In the genomic region with DNA sequence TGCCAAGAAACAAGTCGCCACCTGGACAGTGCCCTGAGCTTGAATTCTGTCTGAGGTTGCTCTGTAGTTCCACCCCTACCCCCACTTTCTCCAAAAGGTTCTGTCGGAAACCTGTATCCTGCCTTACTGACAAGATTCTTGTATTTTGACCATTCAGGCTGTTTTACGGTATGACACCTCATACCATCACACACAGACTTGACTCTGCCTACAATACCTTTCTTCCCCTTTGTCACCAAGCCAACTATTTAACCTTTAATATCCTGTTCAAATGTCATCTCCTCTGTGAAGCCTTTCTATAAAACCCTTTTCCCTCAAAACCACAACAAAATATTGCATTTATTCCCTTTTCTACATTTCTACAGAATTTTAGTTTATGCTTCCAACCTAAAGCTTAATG, we compare ENCODE assay signal across 24 cellular contexts.
"Had no signal": no experiment of that assay in that cellular context is flagged by ENCODE, and none has a peak within 500 bp of the region (broad histone marks: within the 10 kb centered on the region; RNA-seq: fewer than 3 reads in every experiment).

No MANE protein-coding gene starts in this region.

- H3K4me3 ChIP-seq: ascending aorta, esophagus squamous epithelium had no signal

- H3K36me3 Mint-ChIP-seq: activated CD4-positive, alpha-beta memory T cell treated with anti-CD3 and anti-CD28 coated beads for 36 hours; activated naive CD4-positive, alpha-beta T cell treated with anti-CD3 and anti-CD28 coated beads, Interleukin-2, amount 10 ng/mL, durations not matched to agents 7 days and 5 days; activated naive CD4-positive, alpha-beta T cell treated with anti-CD3 and anti-CD28 coated beads, Interleukin-2, amount 50 U/mL, for 72 hours had no signal

- H3K27me3 Mint-ChIP-seq: activated CD4-positive, alpha-beta memory T cell treated with anti-CD3 and anti-CD28 coated beads for 36 hours; activated CD4-positive, alpha-beta T cell treated with anti-CD3 and anti-CD28 coated beads for 36 hours; activated CD4-positive, alpha-beta T cell treated with anti-CD3 and anti-CD28 coated beads, Interleukin-2, amount 10 ng/mL, durations not matched to agents 24 days and 14 days; activated naive CD4-positive, alpha-beta T cell treated with anti-CD3 and anti-CD28 coated beads, Interleukin-2, amount 10 ng/mL, durations not matched to agents 7 days and 5 days; central memory CD8-positive, alpha-beta T cell; effector memory CD8-positive, alpha-beta T cell had no signal

- H3K36me3 ChIP-seq: ascending aorta, brain microvascular endothelial cell, esophagus squamous epithelium had no signal

- H3K4me1 ChIP-seq: ascending aorta, esophagus squamous epithelium had no signal

- H3K9me3 ChIP-seq: ascending aorta, esophagus squamous epithelium had no signal

- H3K4me3 Mint-ChIP-seq: activated CD4-positive, alpha-beta memory T cell treated with anti-CD3 and anti-CD28 coated beads for 36 hours; activated CD4-positive, alpha-beta T cell treated with anti-CD3 and anti-CD28 coated beads for 36 hours; activated CD4-positive, alpha-beta T cell treated with anti-CD3 and anti-CD28 coated beads, Interleukin-2, amount 10 ng/mL, durations not matched to agents 24 days and 14 days; activated naive CD4-positive, alpha-beta T cell treated with anti-CD3 and anti-CD28 coated beads, Interleukin-2, amount 10 ng/mL, durations not matched to agents 7 days and 5 days; central memory CD8-positive, alpha-beta T cell; effector memory CD8-positive, alpha-beta T cell had no signal

- H3K27ac Mint-ChIP-seq: activated CD4-positive, alpha-beta memory T cell treated with anti-CD3 and anti-CD28 coated beads for 36 hours; activated CD4-positive, alpha-beta T cell treated with anti-CD3 and anti-CD28 coated beads for 36 hours; activated CD4-positive, alpha-beta T cell treated with anti-CD3 and anti-CD28 coated beads, Interleukin-2, amount 10 ng/mL, durations not matched to agents 24 days and 14 days; activated naive CD4-positive, alpha-beta T cell treated with anti-CD3 and anti-CD28 coated beads, Interleukin-2, amount 10 ng/mL, durations not matched to agents 7 days and 5 days; effector memory CD8-positive, alpha-beta T cell had no signal

- FAIRE-seq: bronchial epithelial cell, frontal cortex had no signal

- H3K27me3 ChIP-seq: ascending aorta, brain microvascular endothelial cell, esophagus squamous epithelium had no signal

- DNase-seq: activated CD4-positive, alpha-beta memory T cell treated with anti-CD3 and anti-CD28 coated beads for 36 hours; activated CD4-positive, alpha-beta T cell treated with anti-CD3 and anti-CD28 coated beads for 36 hours; activated CD4-positive, alpha-beta T cell treated with anti-CD3 and anti-CD28 coated beads, Interleukin-2, amount 10 ng/mL, durations not matched to agents 24 days and 14 days; activated CD4-positive, CD25-positive, alpha-beta regulatory T cell; activated CD4-positive, CD25-positive, alpha-beta regulatory T cell treated with anti-CD3 and anti-CD28 coated beads, Interleukin-2, amount 50 U/mL, for 72 hours; activated CD8-positive, alpha-beta memory T cell treated with anti-CD3 and anti-CD28 coated beads for 24 hours; activated gamma-delta T cell; activated naive CD4-positive, alpha-beta T cell; activated naive CD4-positive, alpha-beta T cell treated with anti-CD3 and anti-CD28 coated beads, Interleukin-2, amount 10 ng/mL, durations not matched to agents 7 days and 5 days; activated T-cell treated with anti-CD3 and anti-CD28 coated beads, Interleukin-2, amount 50 U/mL, for 48 hours; brain microvascular endothelial cell; cortex of kidney; dermis blood vessel endothelial cell; effector CD4-positive, alpha-beta T cell; effector memory CD8-positive, alpha-beta T cell; erythroblast; esophagus squamous epithelium; head of caudate nucleus; T-helper 2 cell had no signal

- H3K9me3 Mint-ChIP-seq: central memory CD8-positive, alpha-beta T cell; effector memory CD8-positive, alpha-beta T cell had no signal

- ATAC-seq: activated CD4-positive, alpha-beta T cell treated with anti-CD3 and anti-CD28 coated beads for 36 hours; effector memory CD8-positive, alpha-beta T cell had no signal

- H3K27ac ChIP-seq: ascending aorta, brain microvascular endothelial cell, esophagus squamous epithelium had no signal
